ENCODE assay signal across 11 cellular contexts in the genomic region with DNA sequence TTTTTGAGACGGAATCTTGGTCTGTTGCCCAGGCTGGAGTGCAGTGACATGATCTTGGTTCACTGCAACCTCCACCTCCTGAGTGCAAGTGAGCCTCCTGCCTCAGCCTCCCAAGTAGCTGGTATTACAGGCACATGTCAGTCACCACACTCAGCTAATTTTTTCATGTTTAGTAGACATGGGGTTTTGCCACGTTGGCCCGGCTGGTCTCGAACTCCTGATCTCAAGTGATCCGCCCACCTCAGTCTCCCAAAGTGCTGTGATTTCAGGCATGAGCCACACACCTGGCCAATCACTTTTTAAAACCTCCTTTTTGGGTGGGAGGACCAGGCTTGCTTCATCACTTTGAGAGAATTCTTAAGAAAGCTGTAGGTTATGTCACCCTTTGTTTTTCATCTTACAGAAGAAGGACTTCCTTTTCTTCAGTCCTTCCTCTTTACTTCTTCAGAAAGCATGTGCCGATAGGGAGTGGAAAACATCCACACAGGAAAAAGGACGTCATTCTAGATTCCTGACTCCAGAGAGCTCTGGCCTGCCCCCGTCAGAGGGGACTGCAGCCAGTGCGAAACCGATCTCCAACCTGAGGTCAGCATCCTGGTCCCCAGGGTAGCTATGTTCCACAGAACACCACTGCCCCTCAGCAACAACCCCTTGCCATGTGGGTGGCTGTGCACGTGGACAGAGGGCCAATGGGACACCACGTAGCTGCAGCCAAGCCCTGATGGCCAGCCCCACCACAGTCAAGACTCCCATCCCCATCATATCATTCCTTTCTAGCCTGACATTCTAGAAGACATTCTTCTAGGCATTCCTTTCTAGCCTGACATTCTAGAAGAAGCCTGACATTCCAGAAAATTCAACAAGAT. TPM values are rescaled to one million over a fixed set of nuclear protein-coding genes. Genes with fewer than 3 reads are reported as not detected.
DNase-seq lines count a peak whose midpoint lies in the region; ATAC-seq, FAIRE-seq and TF ChIP-seq lines count a peak whose summit lies in the region.
"Had no signal": no experiment of that assay in that cellular context is flagged by ENCODE, and none has a peak within 500 bp of the region (broad histone marks: within the 10 kb centered on the region; RNA-seq: fewer than 3 reads in every experiment).

No MANE protein-coding gene starts in this region.

- H4K8ac ChIP-seq in mesenchymal stem cell (ENCODE audit: low read length) = no peak overlapping the region

- WGBS in mesenchymal stem cell = 93% methylated on average over 12 of the region's 12 CpGs
- WGBS in lower leg skin, 2 donors = 73 to 83% methylated on average over 12 of the region's 12 CpGs

- no peaks in the 10 kb centered on the region for H3K9me3 ChIP-seq in mesenchymal stem cell (ENCODE audit: control insufficient read depth, low read length)

- no peak overlapping the region for H2BK120ac ChIP-seq in mesenchymal stem cell (ENCODE audit: low read depth, low read length)

- no peak overlapping the region for H2AFZ ChIP-seq in mesenchymal stem cell (ENCODE audit: low read depth, low read length)

- TF ChIP-seq POLR2A in lower leg skin (IDR thresholded peaks at IDR 0.05) = no peak

- H2BK15ac ChIP-seq in mesenchymal stem cell (ENCODE audit: low read depth, poor library complexity, severe bottlenecking) = no peak overlapping the region

- H3K14ac ChIP-seq in mesenchymal stem cell (ENCODE audit: low read length in 2 of 2) = no peak overlapping the region

- TF ChIP-seq CTCF in bronchial epithelial cell (IDR thresholded peaks at IDR 0.05; ENCODE audit: insufficient read depth, low read length, severe bottlenecking) (no peak), HFFc6 (IDR thresholded peaks at IDR 0.05) (no peak), lower leg skin (IDR thresholded peaks at IDR 0.05) (no peak)

- H2BK5ac ChIP-seq in mesenchymal stem cell (ENCODE audit: low read depth, low read length, poor library complexity, severe bottlenecking) = no peak overlapping the region

- no peak overlapping the region for H3K4me3 ChIP-seq in bronchial epithelial cell (ENCODE audit: low read depth, low read length)
- H3K4me3 ChIP-seq in mesenchymal stem cell (ENCODE audit: insufficient read depth in 1 of 2, low read depth in 1 of 2, low read length in 2 of 2) = no peak overlapping the region
- no peak overlapping the region for H3K4me3 ChIP-seq in lower leg skin (ENCODE audit: low read depth, poor library complexity, severe bottlenecking)

- H3K36me3 Mint-ChIP-seq in HFFc6 (ENCODE audit: low read depth) = no peaks in the 10 kb centered on the region

- no peak overlapping the region for H2BK12ac ChIP-seq in mesenchymal stem cell (ENCODE audit: low read length in 2 of 2)

- peaks cover 3% of the 10 kb centered on the region for H3K27me3 Mint-ChIP-seq in HFFc6 (ENCODE audit: insufficient read depth)

- H3K9ac ChIP-seq in mesenchymal stem cell (ENCODE audit: low read length) = no peak overlapping the region

- no peak overlapping the region for H3K27ac Mint-ChIP-seq in HFFc6

- intact Hi-C loops in lower leg skin (cut with DNase I; ENCODE audit: low total_unique reads) = no loop called here

- peak overlapping the region; percentile 7 for H2AK5ac ChIP-seq in mesenchymal stem cell (ENCODE audit: low read length, severe bottlenecking)

- H3K79me1 ChIP-seq in mesenchymal stem cell (replicated peaks; ENCODE audit: low read length, poor library complexity, severe bottlenecking) = no peaks in the 10 kb centered on the region

- ATAC-seq in HG03095 (IDR thresholded peaks at IDR 0.05; ENCODE audit: unreplicated experiment) = no peak

- H3K4ac ChIP-seq in mesenchymal stem cell (ENCODE audit: low read depth in 1 of 2, low read length in 2 of 2) = no peak overlapping the region

- no peak overlapping the region for H3K23ac ChIP-seq in mesenchymal stem cell (ENCODE audit: low read length in 2 of 2)

- no peak overlapping the region for H4K91ac ChIP-seq in mesenchymal stem cell (ENCODE audit: low read length)

- H3K27me3 ChIP-seq in bronchial epithelial cell (ENCODE audit: control insufficient read depth, insufficient read depth, low read length) (no peaks in the 10 kb centered on the region), mesenchymal stem cell (ENCODE audit: control insufficient read depth in 1 of 2, insufficient read depth in 1 of 2, low read length in 2 of 2) (no peaks in the 10 kb centered on the region)

- H3K36me3 ChIP-seq in bronchial epithelial cell (ENCODE audit: control insufficient read depth, insufficient read depth, low read length) (no peaks in the 10 kb centered on the region), mesenchymal stem cell (ENCODE audit: control insufficient read depth in 1 of 2, insufficient read depth in 2 of 2, low read depth in 1 of 2, low read length in 2 of 2) (no peaks in the 10 kb centered on the region)

- H3K4me1 ChIP-seq in mesenchymal stem cell (ENCODE audit: control insufficient read depth, insufficient read depth, low read depth, low read length) = peaks cover 10% of the 10 kb centered on the region

- peaks cover 64% of the 10 kb centered on the region for H3K4me1 Mint-ChIP-seq in HFFc6 (ENCODE audit: low read depth)

- H3K4me3 Mint-ChIP-seq in HFFc6 = no peak overlapping the region; the same call in 1 of the 2 replicates

- no peak for FAIRE-seq in bronchial epithelial cell (lab: Jason Lieb, UNC)

- H3K4me2 ChIP-seq in mesenchymal stem cell (ENCODE audit: low read length, poor library complexity, severe bottlenecking) = no peak overlapping the region

- DNase-seq in stimulated activated CD4-positive, alpha-beta T cell treated with anti-CD3 and anti-CD28 coated beads, Interleukin-1b, Interleukin-23, amount 100 ng/mL, for 48 hours = peak; percentile 40
- no peak for DNase-seq in stimulated activated CD4-positive, alpha-beta T cell treated with anti-CD3 and anti-CD28 coated beads, Interleukin-4, amount 100 ng/mL, for 1 hour
- peak; percentile 25 for DNase-seq in bronchial epithelial cell (ENCODE audit: low read depth)
- DNase-seq in mesenchymal stem cell = no peak
- no peak for DNase-seq in HFFc6
- no peak for DNase-seq in activated gamma-delta T cell (lab: John Stamatoyannopoulos, UW)
- no peak for DNase-seq in lower leg skin (ENCODE audit: low spot score in 2 of 2)
- DNase-seq: activated effector memory CD4-positive, alpha-beta T cell treated with Interleukin-2 at 50 U/mL for 16 hours; NCI-H510A treated with DMSO at 0.1 percent for 48 hours had no signal

- no peaks in the 10 kb centered on the region for H3K9me3 Mint-ChIP-seq in HFFc6

- H3K18ac ChIP-seq in mesenchymal stem cell (ENCODE audit: low read depth in 1 of 2, low read length in 2 of 2) = no peak overlapping the region

- peak overlapping the region; percentile 53 for H3K27ac ChIP-seq in mesenchymal stem cell (ENCODE audit: low read length, poor library complexity, severe bottlenecking)

RNA-seq across cellular contexts. Expression of gene NCF2, which starts 21.9 kb away (rescaled TPM):
- 96.4 and 202 TPM in 2 replicates for total RNA-seq in bronchial epithelial cell
- 0.08 TPM for polyA plus RNA-seq in mesenchymal stem cell (2013, experiment 1 of 2)
- polyA plus RNA-seq in mesenchymal stem cell (2013, experiment 2 of 2) = 0.04 TPM
- 1 to 10 TPM in 4 of 6 experiments, under 1 TPM in 2; 0.61 to 2.8 (median 1.5) TPM for total RNA-seq in HFFc6 (2021; fragmentation: NEBNext Ultra II Directional; extraction: Animal tissue kit (Norgen Biotek cat#: 25700))
- 10 to 100 TPM; 26.6 to 58.2 (median 33.4) TPM for total RNA-seq in lower leg skin
- total RNA-seq: dermis microvascular lymphatic vessel endothelial cell had no signal

Comparison
In these comparisons a context has a peak if more than half of its experiments do, and no peak if none do; other contexts are left out.
1. DNase-seq: peak in stimulated activated CD4-positive, alpha-beta T cell treated with anti-CD3 and anti-CD28 coated beads, Interleukin-1b, Interleukin-23, amount 100 ng/mL, for 48 hours (single experiment) and bronchial epithelial cell (single experiment); none in stimulated activated CD4-positive, alpha-beta T cell treated with anti-CD3 and anti-CD28 coated beads, Interleukin-4, amount 100 ng/mL, for 1 hour (single experiment), mesenchymal stem cell (single experiment), HFFc6 (single experiment), activated gamma-delta T cell (single experiment) and lower leg skin (0 of 2).
2. RNA of gene NCF2, which starts 21.9 kb away (total RNA-seq): 96.4 to 202 TPM in bronchial epithelial cell and 26.6 to 58.2 TPM in lower leg skin; 0.61 to 2.8 TPM in HFFc6; every median in the first group is over 4 times any median in the second.